1 cellular context compared by ENCODE assay signal in the genomic region with DNA sequence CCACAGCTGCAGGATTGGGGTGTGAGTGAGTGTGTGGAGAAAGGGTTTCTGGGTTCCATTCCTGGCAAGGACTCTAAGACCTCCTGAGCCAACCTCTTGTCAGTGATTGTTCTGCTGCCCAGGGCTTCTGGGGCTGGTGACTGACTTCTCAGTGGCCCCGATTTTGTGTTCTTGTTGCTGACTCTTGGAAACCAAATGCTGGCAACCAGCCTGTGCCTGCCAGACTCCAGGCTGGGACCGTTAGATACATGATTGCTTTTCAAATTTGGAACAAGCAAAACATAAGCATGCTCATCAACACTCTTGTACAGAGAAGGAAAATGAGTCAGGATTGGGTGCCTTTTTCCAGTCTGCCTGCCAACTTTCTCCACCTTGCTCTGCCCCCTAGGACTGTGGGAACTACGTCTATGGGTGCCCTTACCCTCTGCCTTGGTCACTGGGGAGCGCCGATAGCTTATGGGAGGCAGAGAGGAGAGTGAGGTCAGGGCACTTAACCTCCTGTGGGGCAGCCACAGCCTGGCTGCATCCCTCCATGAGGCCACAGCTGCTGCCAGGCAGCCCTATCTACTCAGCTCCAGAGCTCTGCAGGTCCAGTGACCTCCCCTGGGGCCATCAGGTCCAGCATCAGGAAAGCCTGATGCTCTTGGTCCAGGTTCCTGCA.
TF ChIP-seq lines count a peak whose summit lies in the region.

No MANE protein-coding gene starts in this region.

TF ChIP-seq in H1, 55 proteins besides CTCF, POLR2A, EP300 and RAD21:
- TF ChIP-seq ASH2L (IDR thresholded peaks at IDR 0.05; ENCODE audit: low read length) (no peak), HDAC2 (IDR thresholded peaks at IDR 0.05; ENCODE audit: borderline replicate concordance in 1 of 2, low read depth in 2 of 2, low read length in 2 of 2) (no peak), RXRA (IDR thresholded peaks at IDR 0.05; ENCODE audit: insufficient read depth, low read depth, low read length) (no peak), TEAD4 (IDR thresholded peaks at IDR 0.05; ENCODE audit: low read depth, low read length) (no peak), KDM1A (IDR thresholded peaks at IDR 0.05; ENCODE audit: borderline replicate concordance, low read length) (no peak), JUN (IDR thresholded peaks at IDR 0.05; ENCODE audit: low read depth, low read length) (no peak), RFX5 (IDR thresholded peaks at IDR 0.05; ENCODE audit: borderline replicate concordance, low read depth, low read length) (no peak), CREB1 (IDR thresholded peaks at IDR 0.05) (no peak), TCF12 (IDR thresholded peaks at IDR 0.05; ENCODE audit: low read depth, low read length) (no peak), RNF2 (IDR thresholded peaks at IDR 0.05; ENCODE audit: borderline replicate concordance, low read depth, low read length, missing control alignments, poor library complexity, severe bottlenecking) (no peak), BACH1 (IDR thresholded peaks at IDR 0.05; ENCODE audit: low read length) (no peak), KDM5A (IDR thresholded peaks at IDR 0.05; ENCODE audit: low read length) (no peak), YY1 (IDR thresholded peaks at IDR 0.05; ENCODE audit: low read depth, low read length) (no peak), KDM4A (IDR thresholded peaks at IDR 0.05; ENCODE audit: low read depth, low read length, severe bottlenecking) (no peak), TAF1 (IDR thresholded peaks at IDR 0.05; ENCODE audit: low read depth, low read length) (no peak), SUZ12 (IDR thresholded peaks at IDR 0.05; ENCODE audit: low read length) (no peak), BRCA1 (IDR thresholded peaks at IDR 0.05; ENCODE audit: low read depth, low read length) (no peak)
